In the genomic region with DNA sequence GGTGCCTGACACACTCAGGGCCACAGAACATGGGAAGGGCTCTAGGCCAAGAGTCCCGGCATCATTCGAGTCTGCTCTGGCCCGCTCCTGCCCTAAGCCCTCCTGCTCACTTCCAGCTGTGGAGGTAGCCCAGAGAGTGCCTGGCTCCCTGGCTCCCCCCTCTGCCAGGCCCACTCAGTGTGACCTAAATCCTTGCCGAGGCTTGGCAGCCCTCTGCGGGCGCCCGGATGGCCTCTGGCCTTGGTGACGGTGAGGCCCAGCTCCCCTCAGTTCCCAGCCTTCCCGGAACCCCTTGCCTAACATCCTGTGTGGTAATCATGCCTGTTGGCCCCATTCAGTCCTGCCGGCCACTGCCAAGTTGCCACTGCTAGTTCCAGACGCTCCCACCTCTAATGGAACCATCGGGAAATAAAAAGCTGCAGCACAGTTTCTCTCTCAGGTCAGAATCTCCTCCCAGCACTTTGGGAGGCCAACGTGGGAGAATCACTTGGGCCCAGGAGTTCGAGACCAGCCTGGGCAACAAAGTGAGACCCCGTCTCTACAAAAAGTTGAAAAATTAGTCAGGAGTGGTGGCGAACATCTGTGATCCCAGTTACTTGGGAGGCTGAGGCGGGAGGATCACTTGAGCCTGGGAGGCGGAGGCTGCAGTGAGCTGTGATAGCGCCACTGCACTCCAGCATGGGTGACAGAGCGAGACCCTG, we compare ENCODE assay signal across 8 cellular contexts. TPM values are rescaled to one million over a fixed set of nuclear protein-coding genes. Genes with fewer than 3 reads are reported as not detected.
DNase-seq lines count a peak whose midpoint lies in the region; TF ChIP-seq lines count a peak whose summit lies in the region.

No MANE protein-coding gene starts in this region.

- CTCF ChIA-PET in PC-9 (lab: Charles Lee) = interaction anchor here (0.6 to 1.2 kb wide), 4 partner anchors 59 to 317 kb away, joined by 3 to 14 read pairs (median 4); partner anchors contain the start of gene SPSB1

- H3K9me2 ChIP-seq in PC-9 (ENCODE audit: insufficient read depth) = no peaks in the 10 kb centered on the region

- H3K4me1 ChIP-seq in neural progenitor cell (peaks cover 7% of the 10 kb centered on the region), PC-9 (replicated peaks; ENCODE audit: insufficient read depth) (peaks cover 13% of the 10 kb centered on the region)

- DNase-seq in AG09319 (ENCODE audit: extremely low read depth, low read depth) (peak; percentile 81), NOMO-1 (lab: John Stamatoyannopoulos, UW; ENCODE audit: unreplicated experiment in 2 of 2) (peak; percentile 51 to 71), fibroblast of gingiva (ENCODE audit: low read depth) (peak; percentile 99), neural progenitor cell (ENCODE audit: low spot score) (no peak), NCI-H524 treated with DMSO at 0.1 percent for 48 hours (lab: John Stamatoyannopoulos, UW) (no peak), NCI-H187 (lab: John Stamatoyannopoulos, UW) (no peak), PC-9 (no peak), NCI-H187 treated with DMSO at 0.1 percent for 48 hours (lab: John Stamatoyannopoulos, UW) (no peak)

- H4K20me1 ChIP-seq in neural progenitor cell (ENCODE audit: low read depth) = no peaks in the 10 kb centered on the region
- H4K20me1 ChIP-seq in PC-9 (ENCODE audit: insufficient read depth) = no peaks in the 10 kb centered on the region

- H3K4me3 Mint-ChIP-seq in neural progenitor cell = peak overlapping the region; percentile 78

- H3K9me3 ChIP-seq in neural progenitor cell (ENCODE audit: low read depth) = no peaks in the 10 kb centered on the region
- no peaks in the 10 kb centered on the region for H3K9me3 ChIP-seq in PC-9 (ENCODE audit: insufficient read depth, low read depth)

- H3K27ac Mint-ChIP-seq in neural progenitor cell = peak overlapping the region; percentile 21

- peaks cover 6% of the 10 kb centered on the region for H3K36me3 Mint-ChIP-seq in neural progenitor cell

- no peak overlapping the region for H3K9ac ChIP-seq in neural progenitor cell

- H3K4me2 ChIP-seq in neural progenitor cell (no peak overlapping the region), PC-9 (no peak overlapping the region)

- H3K27me3 ChIP-seq in neural progenitor cell = no peaks in the 10 kb centered on the region
- no peaks in the 10 kb centered on the region for H3K27me3 ChIP-seq in PC-9 (ENCODE audit: insufficient read depth, low read depth)

- no TSS peak for BruUV-seq in PC-9 (replicated peaks; lab: Mats Ljungman, UMichigan)

- H2AFZ ChIP-seq in neural progenitor cell (replicated peaks) (no peak overlapping the region), PC-9 (no peak overlapping the region)

- POLR2A ChIA-PET in PC-9 (lab: Charles Lee; ENCODE audit: unreplicated experiment) = interaction anchor here (0.7 kb wide), 2 partner anchors 47 to 643 kb away, joined by 6 to 25 read pairs; no protein-coding TSS in a partner anchor

- intact Hi-C loops in PC-9 (cut with micrococcal nuclease; ENCODE audit: unreplicated experiment) = no loop called here

- H3K79me2 ChIP-seq in neural progenitor cell (ENCODE audit: low read depth) (no peaks in the 10 kb centered on the region), PC-9 (ENCODE audit: low read depth) (no peaks in the 10 kb centered on the region)

- TF ChIP-seq CTCF in AG09319 (IDR thresholded peaks at IDR 0.05; ENCODE audit: low read depth, low read length) (peak; percentile 12), neural progenitor cell (IDR thresholded peaks at IDR 0.05) (no peak), PC-9 (conservative IDR thresholded peaks at IDR 0.05) (no peak)

- H3K4me3 ChIP-seq in neural progenitor cell (no peak overlapping the region), PC-9 (no peak overlapping the region)

- H3F3A ChIP-seq in neural progenitor cell (ENCODE audit: low read depth) = peaks cover 24% of the 10 kb centered on the region
- H3F3A ChIP-seq in PC-9 (ENCODE audit: insufficient read depth, low read depth) = peaks cover 5% of the 10 kb centered on the region; the same call in 1 of the 2 replicates

- H3K27me3 Mint-ChIP-seq in neural progenitor cell (ENCODE audit: insufficient read depth, low read depth) = peaks cover 8% of the 10 kb centered on the region

- no peaks in the 10 kb centered on the region for H3K9me3 Mint-ChIP-seq in neural progenitor cell

- H3K4me1 Mint-ChIP-seq in neural progenitor cell = peaks cover 20% of the 10 kb centered on the region

- no peak overlapping the region for H3K27ac ChIP-seq in neural progenitor cell
- H3K27ac ChIP-seq in PC-9 = no peak overlapping the region

- no peaks in the 10 kb centered on the region for H3K36me3 ChIP-seq in neural progenitor cell
- H3K36me3 ChIP-seq in PC-9 (ENCODE audit: low read depth) = no peaks in the 10 kb centered on the region

RNA-seq across cellular contexts. Expression of gene H6PD, which starts 1.2 kb away (rescaled TPM):
- total RNA-seq in neural progenitor cell (ENCODE audit: low replicate concordance) (6.0 and 15.2 TPM in 2 replicates), PC-9 (2021) (31.1 and 43.9 TPM in 2 replicates)

RNA-seq across cellular contexts. Expression of gene SPSB1, which starts 59.3 kb away (rescaled TPM):
- total RNA-seq in neural progenitor cell (ENCODE audit: low replicate concordance) = 2.8 and 7.1 TPM in 2 replicates
- 27.9 and 33.8 TPM in 2 replicates for total RNA-seq in PC-9 (2021)

Comparison
In these comparisons a context has a peak if more than half of its experiments do, and no peak if none do; other contexts are left out.
1. DNase-seq: peak in AG09319 (single experiment), NOMO-1 (2 of 2) and fibroblast of gingiva (single experiment); none in neural progenitor cell (single experiment), NCI-H524 treated with DMSO at 0.1 percent for 48 hours (single experiment), NCI-H187 (0 of 2), PC-9 (0 of 2) and NCI-H187 treated with DMSO at 0.1 percent for 48 hours (single experiment).